ENCODE assay signal across 9 cellular contexts in the genomic region with DNA sequence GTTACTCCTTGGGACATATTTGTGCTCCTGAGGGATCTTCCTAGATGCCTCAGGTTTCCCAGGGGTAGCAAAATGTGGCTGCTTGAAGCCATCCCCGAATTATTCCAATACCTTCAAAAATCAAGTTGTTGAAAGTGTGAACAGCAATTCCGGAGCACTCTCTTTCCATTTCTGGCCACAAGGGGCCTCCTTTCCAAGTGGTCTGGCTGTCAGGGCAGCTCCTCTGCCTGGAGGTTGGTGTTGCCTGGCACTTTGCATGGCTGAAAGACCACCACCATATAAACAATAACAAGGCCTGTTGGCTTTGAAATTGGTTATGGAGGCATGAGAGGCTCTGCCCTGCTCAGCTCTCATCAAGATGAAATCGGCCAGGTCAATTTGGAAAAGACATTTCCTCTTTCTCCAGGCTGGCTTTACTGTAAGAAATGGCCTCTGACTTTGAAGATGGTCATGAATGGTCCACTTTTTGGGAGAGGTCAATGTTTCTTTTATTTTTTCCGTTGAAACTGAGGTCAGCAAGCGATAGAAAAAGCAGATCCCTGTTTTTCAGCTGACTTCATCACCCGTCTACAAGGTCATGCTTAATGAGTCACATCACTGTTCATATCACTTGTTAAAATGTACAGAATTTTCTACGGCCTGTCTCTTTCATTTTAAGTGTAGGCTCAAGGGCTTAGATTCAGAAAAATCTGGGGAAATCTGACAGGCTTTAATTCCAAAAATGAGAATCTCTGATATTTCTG.
DNase-seq lines count a peak whose midpoint lies in the region; ATAC-seq and TF ChIP-seq lines count a peak whose summit lies in the region.
"Had no signal": no experiment of that assay in that cellular context is flagged by ENCODE, and none has a peak within 500 bp of the region (broad histone marks: within the 10 kb centered on the region; RNA-seq: fewer than 3 reads in every experiment).

No MANE protein-coding gene starts in this region.

- H3K27ac Mint-ChIP-seq in H9: no peak overlapping the region; a peak in 1 of 7 replicates
- no peak overlapping the region for H3K27ac Mint-ChIP-seq in activated CD8-positive, alpha-beta memory T cell treated with anti-CD3 and anti-CD28 coated beads, Interleukin-2, amount 10 ng/mL, durations not matched to agents 7 days and 5 days

- no peaks in the 10 kb centered on the region for H4K20me1 ChIP-seq in H9 (ENCODE audit: control insufficient read depth, insufficient read depth, insufficient read length)

- DNase-seq in AG04449 (ENCODE audit: low read depth, low spot score) (no peak), H9 (peak; percentile 54), RPMI7951 (ENCODE audit: low read depth) (peak; percentile 56), hepatic stellate cell (ENCODE audit: low spot score) (peak; percentile 6)
- DNase-seq in activated CD8-positive, alpha-beta memory T cell treated with anti-CD3 and anti-CD28 coated beads, Interleukin-2, amount 10 ng/mL, durations not matched to agents 7 days and 5 days: no peak
- DNase-seq: NCI-H1105 had no signal

- H3K9me3 ChIP-seq in H9 (ENCODE audit: control insufficient read depth, low read depth, low read length): no peaks in the 10 kb centered on the region

- peaks cover 0 to 6% of the 10 kb centered on the region in 2 experiments; a peak in 3 of 5 replicates for H3K9me3 Mint-ChIP-seq in H9
- H3K9me3 Mint-ChIP-seq in activated CD8-positive, alpha-beta memory T cell treated with anti-CD3 and anti-CD28 coated beads, Interleukin-2, amount 10 ng/mL, durations not matched to agents 7 days and 5 days (ENCODE audit: low read depth): no peaks in the 10 kb centered on the region

- H2BK120ac ChIP-seq in H9 (ENCODE audit: low read depth, low read length, poor library complexity, severe bottlenecking): no peak overlapping the region

- H3K23me2 ChIP-seq in H9 (ENCODE audit: insufficient read length, low read depth, low read length, poor library complexity, severe bottlenecking): no peaks in the 10 kb centered on the region

- CTCF ChIA-PET in AG04449 (lab: Yijun Ruan, JAX): interaction anchor here (0.6 to 2.7 kb wide), 3 partner anchors 8 to 849 kb away, joined by 3 to 11 read pairs (median 6); no protein-coding TSS in a partner anchor
- CTCF ChIA-PET in activated CD8-positive, alpha-beta memory T cell treated with anti-CD3 and anti-CD28 coated beads, Interleukin-2, amount 10 ng/mL, durations not matched to agents 7 days and 5 days (lab: Charles Lee): no interaction called here

- no peaks in the 10 kb centered on the region for H3K79me1 ChIP-seq in H9 (ENCODE audit: insufficient read depth, low read depth, low read length, poor library complexity, severe bottlenecking)

- H2BK5ac ChIP-seq in H9 (ENCODE audit: insufficient read length, low read length): no peak overlapping the region

- no peak overlapping the region for H2AK5ac ChIP-seq in H9 (ENCODE audit: insufficient read length, low read length)

- no peak overlapping the region for H3K4me2 ChIP-seq in H9 (ENCODE audit: insufficient read depth, insufficient read length, low read length)

- H4K91ac ChIP-seq in H9 (ENCODE audit: insufficient read length, low read depth, low read length): no peak overlapping the region

- H3K14ac ChIP-seq in H9 (ENCODE audit: insufficient read depth, low read length): no peak overlapping the region

- H3K4ac ChIP-seq in H9 (ENCODE audit: low read depth, low read length): no peak overlapping the region

- POLR2A ChIA-PET in AG04449 (lab: Yijun Ruan, JAX): no interaction called here

- no peaks in the 10 kb centered on the region for H3K4me1 ChIP-seq in H9 (ENCODE audit: insufficient read depth, low read length)

- H3K23ac ChIP-seq in H9 (ENCODE audit: insufficient read length, low read depth, low read length): no peak overlapping the region

- no CpG with 5 or more reads among the region's 7 CpGs for whole genome bisulfite sequencing in H9 (ENCODE audit: extremely low coverage, insufficient read length, low lambda C conversion rate)

- ATAC-seq in activated CD8-positive, alpha-beta memory T cell treated with anti-CD3 and anti-CD28 coated beads, Interleukin-2, amount 10 ng/mL, durations not matched to agents 7 days and 5 days: no peak
- ATAC-seq in HG03135 (IDR thresholded peaks at IDR 0.05; ENCODE audit: unreplicated experiment): no peak
- no peak for ATAC-seq in HG02759 (IDR thresholded peaks at IDR 0.05; ENCODE audit: unreplicated experiment)
- ATAC-seq in GM18907 (IDR thresholded peaks at IDR 0.05; ENCODE audit: unreplicated experiment): no peak

- H2AFZ ChIP-seq in H9 (ENCODE audit: low read length): no peak overlapping the region

- no peaks in the 10 kb centered on the region for H3K27me3 ChIP-seq in H9 (ENCODE audit: insufficient read depth, low read length)

- H2BK12ac ChIP-seq in H9 (ENCODE audit: insufficient read length, low read depth, low read length): no peak overlapping the region

- no peaks in the 10 kb centered on the region for H3K27me3 Mint-ChIP-seq in H9 (ENCODE audit: low read depth)
- H3K27me3 Mint-ChIP-seq in activated CD8-positive, alpha-beta memory T cell treated with anti-CD3 and anti-CD28 coated beads, Interleukin-2, amount 10 ng/mL, durations not matched to agents 7 days and 5 days: no peaks in the 10 kb centered on the region

- H3K18ac ChIP-seq in H9 (ENCODE audit: insufficient read length, low read depth, low read length): no peak overlapping the region

- H2BK15ac ChIP-seq in H9 (ENCODE audit: low read depth, low read length): no peak overlapping the region

- H4K5ac ChIP-seq in H9 (ENCODE audit: insufficient read length, low read depth, low read length): no peak overlapping the region

- no peak overlapping the region for H3K56ac ChIP-seq in H9 (ENCODE audit: insufficient read length, low read depth, low read length)

- H4K8ac ChIP-seq in H9 (replicated peaks; ENCODE audit: insufficient read length, low read depth, low read length): no peak overlapping the region

- H3K4me1 Mint-ChIP-seq in H9: peaks cover 0 to 3% of the 10 kb centered on the region in 2 experiments; a peak in 1 of 4 replicates
- H3K4me1 Mint-ChIP-seq in activated CD8-positive, alpha-beta memory T cell treated with anti-CD3 and anti-CD28 coated beads, Interleukin-2, amount 10 ng/mL, durations not matched to agents 7 days and 5 days: no peaks in the 10 kb centered on the region

- H2BK20ac ChIP-seq in H9 (ENCODE audit: low read depth, low read length, poor library complexity, severe bottlenecking): no peak overlapping the region

- H3T11ph ChIP-seq in H9 (ENCODE audit: low read length): no peak overlapping the region

- H3K36me3 Mint-ChIP-seq in H9 (ENCODE audit: insufficient read depth in 1 of 3, low read depth in 3 of 3): peaks cover 2 to 6% (median 5%) of the 10 kb centered on the region in 3 experiments; a peak in 6 of 7 replicates
- H3K36me3 Mint-ChIP-seq in activated CD8-positive, alpha-beta memory T cell treated with anti-CD3 and anti-CD28 coated beads, Interleukin-2, amount 10 ng/mL, durations not matched to agents 7 days and 5 days: no peaks in the 10 kb centered on the region

- H3K9ac ChIP-seq in H9 (ENCODE audit: extremely low read depth, insufficient read length, low read length): no peak overlapping the region

- no peaks in the 10 kb centered on the region for H3K79me2 ChIP-seq in H9 (ENCODE audit: insufficient read depth, low read length)

- H3K27ac ChIP-seq in H9 (ENCODE audit: insufficient read length, low read depth, low read length): no peak overlapping the region

- H3K4me3 ChIP-seq in AG04449 (ENCODE audit: low read depth, low read length): no peak overlapping the region

- no peak overlapping the region for H3K4me3 Mint-ChIP-seq in H9
- H3K4me3 Mint-ChIP-seq in activated CD8-positive, alpha-beta memory T cell treated with anti-CD3 and anti-CD28 coated beads, Interleukin-2, amount 10 ng/mL, durations not matched to agents 7 days and 5 days: no peak overlapping the region

- TF ChIP-seq CTCF in AG04449 (IDR thresholded peaks at IDR 0.05; ENCODE audit: insufficient read depth, low read length, missing control alignments) (peak; percentile 43), H9 (conservative IDR thresholded peaks at IDR 0.05) (peak; percentile 71)

Comparison
In these comparisons a context has a peak if more than half of its experiments do, and no peak if none do; other contexts are left out.
1. DNase-seq: peak in H9 (single experiment), RPMI7951 (single experiment) and hepatic stellate cell (single experiment); none in AG04449 (single experiment) and activated CD8-positive, alpha-beta memory T cell treated with anti-CD3 and anti-CD28 coated beads, Interleukin-2, amount 10 ng/mL, durations not matched to agents 7 days and 5 days (single experiment).